In genomic region chr16:72736074-72736473, GRCh38 we compare ENCODE assay signal across 24 cellular contexts.
"Had no signal": no experiment of that assay in that cellular context is flagged by ENCODE, and none has a peak within 500 bp of the region (broad histone marks: within the 10 kb centered on the region; RNA-seq: fewer than 3 reads in every experiment).

No MANE protein-coding gene starts in this region.

- H3K27me3 Mint-ChIP-seq: dendritic cell treated with granulocyte-macrophage colony-stimulating factor and Interleukin-4, amounts not matched to agents 40 ng/mL and 50 ng/mL, for 4 days; effector memory CD8-positive, alpha-beta T cell; progenitor cell of endocrine pancreas had no signal

- H3K4me3 Mint-ChIP-seq: central memory CD8-positive, alpha-beta T cell; dendritic cell treated with granulocyte-macrophage colony-stimulating factor and Interleukin-4, amounts not matched to agents 40 ng/mL and 50 ng/mL, for 4 days; effector memory CD8-positive, alpha-beta T cell; immature natural killer cell; memory B cell; naive thymus-derived CD4-positive, alpha-beta T cell; nephron; stimulated activated effector memory CD8-positive, alpha-beta T cell treated with anti-CD3 and anti-CD28 coated beads, Interleukin-12 subunit alpha, Interleukin-12 subunit beta, amount 100 ng/mL, for 72 hours had no signal

- H3K27ac Mint-ChIP-seq: dendritic cell treated with granulocyte-macrophage colony-stimulating factor and Interleukin-4, amounts not matched to agents 40 ng/mL and 50 ng/mL, for 4 days; effector memory CD8-positive, alpha-beta T cell; immature natural killer cell; memory B cell; naive thymus-derived CD4-positive, alpha-beta T cell; nephron; progenitor cell of endocrine pancreas; stimulated activated effector memory CD8-positive, alpha-beta T cell treated with anti-CD3 and anti-CD28 coated beads, Interleukin-12 subunit alpha, Interleukin-12 subunit beta, amount 100 ng/mL, for 72 hours had no signal

- H3K36me3 ChIP-seq: colonic mucosa, neutrophil, sigmoid colon, stomach, thyroid gland had no signal

- H3K27ac ChIP-seq: colonic mucosa, neutrophil, parathyroid adenoma, sigmoid colon, stomach, thyroid gland had no signal

- H2AFZ ChIP-seq: parathyroid adenoma had no signal

- H3K4me3 ChIP-seq: colonic mucosa, lung, mucosa of descending colon, sigmoid colon, stomach, thyroid gland had no signal

- H3K79me2 ChIP-seq: parathyroid adenoma had no signal

- H3K36me3 Mint-ChIP-seq: immature natural killer cell; stimulated activated effector memory CD8-positive, alpha-beta T cell treated with anti-CD3 and anti-CD28 coated beads, Interleukin-12 subunit alpha, Interleukin-12 subunit beta, amount 100 ng/mL, for 72 hours had no signal

- H3K9ac ChIP-seq: parathyroid adenoma had no signal

- H3K27me3 ChIP-seq: colonic mucosa, neutrophil, sigmoid colon, stomach, thyroid gland had no signal

- ATAC-seq: effector memory CD8-positive, alpha-beta T cell; left lobe of liver; mucosa of descending colon; naive thymus-derived CD4-positive, alpha-beta T cell; stimulated activated effector memory CD8-positive, alpha-beta T cell treated with anti-CD3 and anti-CD28 coated beads, Interleukin-12 subunit alpha, Interleukin-12 subunit beta, amount 100 ng/mL, for 72 hours had no signal

- DNase-seq: colonic mucosa; effector memory CD8-positive, alpha-beta T cell; hypothalamus; immature natural killer cell; islet precursor cell; mucosa of descending colon; naive thymus-derived CD4-positive, alpha-beta T cell; sigmoid colon; stimulated activated CD4-positive, alpha-beta T cell treated with anti-CD3 and anti-CD28 coated beads, Interleukin-2, amount 100 ng/mL, for 24 hours; stimulated activated CD4-positive, alpha-beta T cell treated with anti-CD3 and anti-CD28 coated beads, Interleukin-4, amount 100 ng/mL, for 24 hours; stimulated activated naive CD4-positive, alpha-beta T cell treated with Interleukin-2 at 50 U/mL for 16 hours; stomach; trophoblast cell had no signal

- H3K9me3 ChIP-seq: colonic mucosa, neutrophil, thyroid gland had no signal

- H3K4me1 Mint-ChIP-seq: central memory CD8-positive, alpha-beta T cell; immature natural killer cell; nephron; stimulated activated effector memory CD8-positive, alpha-beta T cell treated with anti-CD3 and anti-CD28 coated beads, Interleukin-12 subunit alpha, Interleukin-12 subunit beta, amount 100 ng/mL, for 72 hours had no signal

- H3K4me1 ChIP-seq: colonic mucosa, parathyroid adenoma, stomach had no signal
